Comparison of ENCODE assay signal across 12 cellular contexts in the genomic region with DNA sequence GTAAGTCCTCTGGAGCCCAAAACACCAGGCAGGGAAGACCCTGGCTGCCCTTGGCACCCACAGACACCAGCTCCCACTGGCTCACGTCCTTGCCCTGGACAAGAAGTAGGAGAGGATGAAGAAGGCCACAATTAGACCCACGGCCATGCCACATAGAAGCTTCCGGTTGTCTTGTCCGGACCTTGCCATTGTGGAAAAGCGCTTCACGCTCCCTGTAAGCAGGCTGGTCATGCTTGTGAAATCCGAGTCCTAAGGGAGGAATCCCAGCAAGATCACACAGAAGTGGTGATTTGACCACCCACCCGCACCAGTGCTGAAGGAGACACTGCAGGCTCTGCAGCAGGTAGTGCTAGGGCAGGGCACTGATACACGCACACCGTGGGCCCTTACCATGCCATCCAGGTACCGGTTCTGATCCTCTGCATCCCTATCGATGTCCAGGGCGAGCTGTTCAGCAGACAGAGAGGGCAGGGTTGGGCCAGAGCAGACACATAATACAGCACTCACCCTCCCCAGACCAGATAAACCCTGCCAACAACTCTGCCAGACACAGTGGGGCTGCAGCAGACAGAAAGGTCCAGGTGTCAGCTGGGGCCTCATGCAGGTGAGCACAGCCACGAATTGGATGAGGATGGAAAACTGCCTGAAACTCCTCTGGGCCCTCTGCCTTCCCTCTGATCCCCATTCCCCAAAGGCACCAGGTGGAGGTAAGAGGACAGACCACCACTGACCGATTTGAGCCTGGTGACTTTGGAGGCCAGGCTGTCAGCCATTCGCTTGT.
A peak's percentile ranks its signal among the peaks of the same experiment; 100 is the strongest.
DNase-seq lines count a peak whose midpoint lies in the region; ATAC-seq, FAIRE-seq and TF ChIP-seq lines count a peak whose summit lies in the region.
"Had no signal": no experiment of that assay in that cellular context is flagged by ENCODE, and none has a peak within 500 bp of the region (broad histone marks: within the 10 kb centered on the region; RNA-seq: fewer than 3 reads in every experiment).

No MANE protein-coding gene starts in this region.

- H3K9me3 ChIP-seq in mucosa of stomach (ENCODE audit: control insufficient read depth, low read length) = no peaks in the 10 kb centered on the region
- H3K9me3 ChIP-seq: mucosa of descending colon had no signal

- peaks cover 37% of the 10 kb centered on the region for H3K36me3 ChIP-seq in brain microvascular endothelial cell (replicated peaks)
- H3K36me3 ChIP-seq in mucosa of stomach (ENCODE audit: control insufficient read depth, insufficient read depth, low read length) = peaks cover 13% of the 10 kb centered on the region

- no peak for ATAC-seq in stimulated activated naive CD8-positive, alpha-beta T cell treated with anti-CD3 and anti-CD28 coated beads, Interleukin-15, Interleukin-2, amounts not matched to agents 100 U/mL and 50 U/mL, for 24 hours
- no peak for ATAC-seq in HG03175 (IDR thresholded peaks at IDR 0.05; ENCODE audit: unreplicated experiment)
- ATAC-seq in HG03045 (IDR thresholded peaks at IDR 0.05; ENCODE audit: unreplicated experiment) = no peak
- no peak for ATAC-seq in HG03354 (IDR thresholded peaks at IDR 0.05; ENCODE audit: poor library complexity, severe bottlenecking, unreplicated experiment)
- ATAC-seq: mucosa of descending colon had no signal

- no peak for DNase-seq in stimulated activated naive CD8-positive, alpha-beta T cell treated with anti-CD3 and anti-CD28 coated beads, Interleukin-15, Interleukin-2, amounts not matched to agents 100 U/mL and 50 U/mL, for 24 hours
- no peak for DNase-seq in brain microvascular endothelial cell
- DNase-seq in RCC 7860 (ENCODE audit: low spot score) = no peak
- DNase-seq: KG1, T-helper 1 cell had no signal

- H3K4me3 ChIP-seq in brain microvascular endothelial cell (ENCODE audit: low read depth, low read length) (peak overlapping the region; percentile 92), mucosa of stomach (ENCODE audit: low read length) (no peak overlapping the region)
- H3K4me3 ChIP-seq: mucosa of descending colon had no signal

- H3K27me3 ChIP-seq in brain microvascular endothelial cell (replicated peaks) (no peaks in the 10 kb centered on the region), mucosa of stomach (ENCODE audit: control insufficient read depth, insufficient read depth, low read length) (no peaks in the 10 kb centered on the region)
- H3K27me3 ChIP-seq: cardiac muscle cell had no signal

- no peak for TF ChIP-seq CTCF in brain microvascular endothelial cell (IDR thresholded peaks at IDR 0.05; ENCODE audit: low read depth, low read length, missing control alignments)

- peak overlapping the region; percentile 97 for H3K9ac ChIP-seq in mucosa of stomach (ENCODE audit: low read length)

- no peak for FAIRE-seq in RCC 7860 (lab: Jason Lieb, UNC)

- peaks cover 70% of the 10 kb centered on the region for H3K4me1 Mint-ChIP-seq in stimulated activated naive CD8-positive, alpha-beta T cell treated with anti-CD3 and anti-CD28 coated beads, Interleukin-15, Interleukin-2, amounts not matched to agents 100 ng/mL and 50 ng/mL, for 24 hours (ENCODE audit: low read depth)

- H3K4me3 Mint-ChIP-seq in stimulated activated naive CD8-positive, alpha-beta T cell treated with anti-CD3 and anti-CD28 coated beads, Interleukin-15, Interleukin-2, amounts not matched to agents 100 ng/mL and 50 ng/mL, for 24 hours = peak overlapping the region; percentile 99

- H3K27ac ChIP-seq in brain microvascular endothelial cell = no peak overlapping the region

- H3K9me3 Mint-ChIP-seq in stimulated activated naive CD8-positive, alpha-beta T cell treated with anti-CD3 and anti-CD28 coated beads, Interleukin-15, Interleukin-2, amounts not matched to agents 100 ng/mL and 50 ng/mL, for 24 hours = no peaks in the 10 kb centered on the region

- peaks cover 48% of the 10 kb centered on the region for H3K36me3 Mint-ChIP-seq in stimulated activated naive CD8-positive, alpha-beta T cell treated with anti-CD3 and anti-CD28 coated beads, Interleukin-15, Interleukin-2, amounts not matched to agents 100 ng/mL and 50 ng/mL, for 24 hours (ENCODE audit: low read depth)

- no peaks in the 10 kb centered on the region for H3K27me3 Mint-ChIP-seq in stimulated activated naive CD8-positive, alpha-beta T cell treated with anti-CD3 and anti-CD28 coated beads, Interleukin-15, Interleukin-2, amounts not matched to agents 100 ng/mL and 50 ng/mL, for 24 hours

- in situ Hi-C loops in brain microvascular endothelial cell (cut with HindIII; ENCODE audit: low pct_ligation_motif_present, low sequenced_read_pairs) = no loop called here

- H3K4me1 ChIP-seq in mucosa of stomach (ENCODE audit: control insufficient read depth, insufficient read depth, low read length) = peaks cover 29% of the 10 kb centered on the region

- H3K27ac Mint-ChIP-seq in stimulated activated naive CD8-positive, alpha-beta T cell treated with anti-CD3 and anti-CD28 coated beads, Interleukin-15, Interleukin-2, amounts not matched to agents 100 ng/mL and 50 ng/mL, for 24 hours = peak overlapping the region; percentile 97
